Comparison of ENCODE assay signal across 33 cellular contexts in the genomic region with DNA sequence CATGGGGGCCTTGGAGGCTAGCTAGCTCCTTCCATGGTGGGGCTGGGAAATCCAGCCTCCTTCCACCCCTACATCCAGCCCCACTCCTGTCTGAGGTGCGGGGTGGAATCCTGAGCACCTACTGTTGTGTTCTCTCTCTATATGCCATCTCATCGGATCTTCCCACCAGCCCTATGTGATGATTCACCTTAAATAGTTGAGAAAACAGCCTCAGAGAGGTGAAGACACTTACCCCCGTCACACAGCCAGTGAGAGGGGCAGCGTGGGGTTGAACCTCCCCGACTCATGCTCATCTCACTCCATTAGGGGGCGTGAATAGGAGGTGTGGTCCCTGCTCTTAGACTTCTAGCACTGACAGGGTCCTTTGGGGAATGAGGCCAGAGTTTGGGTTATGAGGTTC. TPM values are rescaled to one million over a fixed set of nuclear protein-coding genes. Genes with fewer than 3 reads are reported as not detected.
"Had no signal": no experiment of that assay in that cellular context is flagged by ENCODE, and none has a peak within 500 bp of the region (broad histone marks: within the 10 kb centered on the region; RNA-seq: fewer than 3 reads in every experiment).

No MANE protein-coding gene starts in this region.

- DNase-seq: natural killer cell; occipital lobe; ovary; posterior cingulate gyrus; psoas muscle; right cardiac atrium; spleen; stimulated activated CD4-positive, alpha-beta T cell treated with anti-CD3 and anti-CD28 coated beads, Interleukin-12 subunit alpha, Interleukin-12 subunit beta, amount 100 ng/mL, for 4 hours; stimulated activated CD4-positive, alpha-beta T cell treated with anti-CD3 and anti-CD28 coated beads, Interleukin-1b, Interleukin-23, amount 100 ng/mL, for 48 hours; stimulated activated CD4-positive, alpha-beta T cell treated with anti-CD3 and anti-CD28 coated beads, Interleukin-4, amount 100 ng/mL, for 1 hour; stimulated activated CD4-positive, alpha-beta T cell treated with anti-CD3 and anti-CD28 coated beads, Interleukin-4, amount 100 ng/mL, for 4 hours; stimulated activated CD8-positive, alpha-beta memory T cell treated with anti-CD3 and anti-CD28 coated beads, Interleukin-4, amount 100 ng/mL, for 48 hours; stimulated activated naive CD4-positive, alpha-beta T cell; stimulated activated naive CD8-positive, alpha-beta T cell treated with anti-CD3 and anti-CD28 coated beads, Interleukin-15, amount 100 ng/mL, for 72 hours; stimulated activated naive CD8-positive, alpha-beta T cell treated with anti-CD3 and anti-CD28 coated beads, Interleukin-15, Interleukin-2, amounts not matched to agents 100 U/mL and 50 U/mL, for 24 hours; substantia nigra; tibial artery; transverse colon; upper lobe of right lung; uterus had no signal

- H3K79me2 ChIP-seq: parathyroid adenoma had no signal

- H3K4me1 ChIP-seq: neural progenitor cell, parathyroid adenoma, psoas muscle, spleen, suprapubic skin, testis, tibial artery, transverse colon, upper lobe of right lung, uterus had no signal

- H3K4me3 ChIP-seq: neural progenitor cell, ovary, psoas muscle, skin epidermis, smooth muscle cell, spleen, suprapubic skin, testis, tibial artery, transverse colon, upper lobe of right lung, uterus had no signal

- H3K9me3 ChIP-seq: ovary, psoas muscle, suprapubic skin, testis, tibial artery, transverse colon, upper lobe of right lung, uterus had no signal

- H2AFZ ChIP-seq: neural progenitor cell, parathyroid adenoma had no signal

- ATAC-seq: natural killer cell; psoas muscle; right cardiac atrium; sciatic nerve; stimulated activated memory B cell treated with anti-CD40 and anti-IgM and Interleukin-4, amounts not matched to agents 10 μg/mL and 1 μg/mL and 100 μg/mL, for 72 hours; stimulated activated naive CD8-positive, alpha-beta T cell treated with anti-CD3 and anti-CD28 coated beads, Interleukin-15, amount 100 ng/mL, for 72 hours; stimulated activated naive CD8-positive, alpha-beta T cell treated with anti-CD3 and anti-CD28 coated beads, Interleukin-15, Interleukin-2, amounts not matched to agents 100 U/mL and 50 U/mL, for 24 hours; upper lobe of right lung had no signal

- H3K27ac ChIP-seq: neural progenitor cell, ovary, parathyroid adenoma, psoas muscle, skin epidermis, spleen, suprapubic skin, testis, tibial artery, transverse colon, upper lobe of right lung, uterus had no signal

- H3K4me2 ChIP-seq: neural progenitor cell, smooth muscle cell had no signal

- H3K9ac ChIP-seq: neural progenitor cell, parathyroid adenoma had no signal

- H3K27me3 ChIP-seq: neural progenitor cell, ovary, testis, transverse colon, upper lobe of right lung, uterus had no signal

- H3K36me3 ChIP-seq: neural progenitor cell, ovary, spleen, suprapubic skin, tibial artery, transverse colon, upper lobe of right lung, uterus had no signal

RNA-seq across cellular contexts. Expression of gene ACTL8, which starts 31.0 kb away (rescaled TPM):
- total RNA-seq: natural killer cell, occipital lobe, osteoblast, ovary, progenitor cell of endocrine pancreas, psoas muscle, renal cortical epithelial cell, right cardiac atrium, sciatic nerve, spleen, suprapubic skin, transverse colon, upper lobe of right lung, urinary bladder, uterus had no signal
- polyA plus RNA-seq: neural cell, psoas muscle, right cardiac atrium, smooth muscle cell, spleen, urinary bladder had no signal
